Comparison of ENCODE assay signal across 16 cellular contexts in genomic region chr1:248663457-248664328, GRCh38. TPM values are rescaled to one million over a fixed set of nuclear protein-coding genes. Genes with fewer than 3 reads are reported as not detected.
DNase-seq lines count a peak whose midpoint lies in the region; ATAC-seq lines count a peak whose summit lies in the region.
"Not testable (repeated sequence)": the region's sequence is repeated elsewhere in the genome, so short reads cannot be mapped to it uniquely, and the experiment has no call there.
"Had no signal": no experiment of that assay in that cellular context is flagged by ENCODE, and none has a peak within 500 bp of the region (broad histone marks: within the 10 kb centered on the region; RNA-seq: fewer than 3 reads in every experiment).

No MANE protein-coding gene starts in this region.

- CTCF ChIA-PET in naive thymus-derived CD4-positive, alpha-beta T cell (lab: Charles Lee) = not testable (repeated sequence)

- not testable (repeated sequence) for H3K4me1 Mint-ChIP-seq in naive thymus-derived CD4-positive, alpha-beta T cell

- H3K27ac ChIP-seq in naive thymus-derived CD4-positive, alpha-beta T cell (ENCODE audit: low read depth, low read length) = not testable (repeated sequence)

- peak; percentile 20 for DNase-seq in KBM-7
- not testable (repeated sequence) for DNase-seq in naive thymus-derived CD4-positive, alpha-beta T cell

- not testable (repeated sequence) for H3K9me3 Mint-ChIP-seq in naive thymus-derived CD4-positive, alpha-beta T cell

- H3K36me3 ChIP-seq in naive thymus-derived CD4-positive, alpha-beta T cell (ENCODE audit: control insufficient read depth in 2 of 3, insufficient read depth in 3 of 3, low read length in 3 of 3) = not testable (repeated sequence)

- H3K4me1 ChIP-seq in naive thymus-derived CD4-positive, alpha-beta T cell (ENCODE audit: control insufficient read depth in 2 of 2, insufficient read depth in 2 of 2, low read length in 2 of 2) = not testable (repeated sequence)

- peak overlapping the region in 2 of 9 donors; percentile 57 to 80 for H3K27ac Mint-ChIP-seq in naive thymus-derived CD4-positive, alpha-beta T cell

- intact Hi-C loops in naive thymus-derived CD4-positive, alpha-beta T cell (cut with micrococcal nuclease) = not testable (repeated sequence)

- in situ Hi-C loops in KBM-7 (cut with MboI; ENCODE audit: low pct_unique_long_range_greater_than_20kb, low sequenced_read_pairs) = not testable (repeated sequence)

- H3K4me3 Mint-ChIP-seq in naive thymus-derived CD4-positive, alpha-beta T cell = not testable (repeated sequence)

- not testable (repeated sequence) for H3K27me3 ChIP-seq in naive thymus-derived CD4-positive, alpha-beta T cell (ENCODE audit: control insufficient read depth in 2 of 2, insufficient read depth in 2 of 2, low read length in 2 of 2)

- not testable (repeated sequence) for H3K36me3 Mint-ChIP-seq in naive thymus-derived CD4-positive, alpha-beta T cell

- peak; percentile 97 for ATAC-seq in GM18502 (IDR thresholded peaks at IDR 0.05; ENCODE audit: poor library complexity, unreplicated experiment)
- ATAC-seq in GM19025 (IDR thresholded peaks at IDR 0.05; ENCODE audit: low read depth, unreplicated experiment) = peak; percentile 95
- ATAC-seq in GM21367 (IDR thresholded peaks at IDR 0.05; ENCODE audit: unreplicated experiment) = peak; percentile 93
- ATAC-seq in HG02588 (IDR thresholded peaks at IDR 0.05; ENCODE audit: unreplicated experiment) = peak; percentile 95
- ATAC-seq in HG02981 (IDR thresholded peaks at IDR 0.05; ENCODE audit: unreplicated experiment) = peak; percentile 96
- ATAC-seq in HG03342 (IDR thresholded peaks at IDR 0.05; ENCODE audit: unreplicated experiment) = peak; percentile 98
- ATAC-seq in naive thymus-derived CD4-positive, alpha-beta T cell = peak; percentile 52

- H3K9me3 ChIP-seq in naive thymus-derived CD4-positive, alpha-beta T cell (ENCODE audit: control insufficient read depth in 2 of 3, low read length in 3 of 3) = not testable (repeated sequence)

- POLR2A ChIA-PET in naive thymus-derived CD4-positive, alpha-beta T cell (lab: Charles Lee) = not testable (repeated sequence)

- H3K4me3 ChIP-seq in naive thymus-derived CD4-positive, alpha-beta T cell (ENCODE audit: low read length) = not testable (repeated sequence)

- H3K27me3 Mint-ChIP-seq in naive thymus-derived CD4-positive, alpha-beta T cell = not testable (repeated sequence)

RNA-seq across cellular contexts. Expression of gene OR2T27, which starts 8.4 kb away (rescaled TPM):
- not detected for total RNA-seq in naive thymus-derived CD4-positive, alpha-beta T cell
- polyA plus RNA-seq in naive thymus-derived CD4-positive, alpha-beta T cell = not detected
- total RNA-seq: activated naive CD4-positive, alpha-beta T cell treated with anti-CD3 and anti-CD28 coated beads, Interleukin-2, amount 50 U/mL, for 72 hours; chondrocyte; esophagus squamous epithelium; G401; glomerular endothelial cell; left colon; stomach had no signal
- polyA plus RNA-seq: CD14-positive monocyte, stomach had no signal

RNA-seq across cellular contexts. Expression of gene OR2T35, which starts 18.6 kb away (rescaled TPM):
- total RNA-seq in naive thymus-derived CD4-positive, alpha-beta T cell = not detected
- polyA plus RNA-seq in naive thymus-derived CD4-positive, alpha-beta T cell = not detected
- total RNA-seq: activated naive CD4-positive, alpha-beta T cell treated with anti-CD3 and anti-CD28 coated beads, Interleukin-2, amount 50 U/mL, for 72 hours; chondrocyte; esophagus squamous epithelium; G401; glomerular endothelial cell; left colon; stomach had no signal
- polyA plus RNA-seq: CD14-positive monocyte, stomach had no signal

RNA-seq across cellular contexts. Expression of gene OR2T11, which starts 28.8 kb away (rescaled TPM):
- not detected for total RNA-seq in naive thymus-derived CD4-positive, alpha-beta T cell
- not detected for polyA plus RNA-seq in naive thymus-derived CD4-positive, alpha-beta T cell
- total RNA-seq: activated naive CD4-positive, alpha-beta T cell treated with anti-CD3 and anti-CD28 coated beads, Interleukin-2, amount 50 U/mL, for 72 hours; chondrocyte; esophagus squamous epithelium; G401; glomerular endothelial cell; left colon; stomach had no signal
- polyA plus RNA-seq: CD14-positive monocyte, stomach had no signal

RNA-seq across cellular contexts. Expression of gene OR14I1, which starts 38.9 kb away (rescaled TPM):
- total RNA-seq in naive thymus-derived CD4-positive, alpha-beta T cell = not detected
- polyA plus RNA-seq in naive thymus-derived CD4-positive, alpha-beta T cell = not detected
- total RNA-seq: activated naive CD4-positive, alpha-beta T cell treated with anti-CD3 and anti-CD28 coated beads, Interleukin-2, amount 50 U/mL, for 72 hours; chondrocyte; esophagus squamous epithelium; G401; glomerular endothelial cell; left colon; stomach had no signal
- polyA plus RNA-seq: CD14-positive monocyte, stomach had no signal
